In the genomic region with DNA sequence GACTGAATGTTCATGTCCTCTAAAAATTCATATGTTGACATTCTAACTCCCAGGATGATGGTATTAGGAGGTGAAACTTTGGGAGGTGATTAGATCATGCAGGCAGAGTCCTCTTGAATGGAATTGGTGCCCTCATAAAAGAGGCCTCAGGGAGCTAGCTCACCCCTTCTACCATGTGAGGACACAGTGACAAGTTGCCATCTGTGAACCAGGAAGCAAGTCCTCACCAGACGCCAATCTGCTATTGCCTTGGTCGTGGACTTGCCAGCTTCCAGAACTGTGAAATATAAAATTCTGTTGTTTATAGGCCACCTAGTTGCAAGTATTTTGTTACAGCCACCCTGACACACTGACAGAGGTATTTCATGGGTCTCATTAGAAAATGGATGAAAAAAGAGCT, we compare ENCODE assay signal across 36 cellular contexts. TPM values are rescaled to one million over a fixed set of nuclear protein-coding genes. Genes with fewer than 3 reads are reported as not detected.
"Had no signal": no experiment of that assay in that cellular context is flagged by ENCODE, and none has a peak within 500 bp of the region (broad histone marks: within the 10 kb centered on the region; RNA-seq: fewer than 3 reads in every experiment).

No MANE protein-coding gene starts in this region.

- H3K4me3 Mint-ChIP-seq: activated B cell treated with CpG ODN at 0.5 μM for 24 hours; activated CD4-positive, alpha-beta memory T cell treated with anti-CD3 and anti-CD28 coated beads for 36 hours; activated CD4-positive, alpha-beta T cell treated with anti-CD3 and anti-CD28 coated beads, Interleukin-2, amount 10 ng/mL, durations not matched to agents 24 days and 14 days; activated CD8-positive, alpha-beta T cell treated with anti-CD3 and anti-CD28 coated beads for 36 hours; activated naive CD4-positive, alpha-beta T cell treated with anti-CD3 and anti-CD28 coated beads for 36 hours; activated naive CD8-positive, alpha-beta T cell treated with anti-CD3 and anti-CD28 coated beads for 36 hours; activated T-cell treated with anti-CD3 and anti-CD28 coated beads, Interleukin-2, amount 50 U/mL, for 4 hours; activated T-cell treated with anti-CD3 and anti-CD28 coated beads, Interleukin-2, amount 50 U/mL, for 72 hours; activated T-helper 1 cell treated with anti-CD3 and anti-CD28 coated beads, Interleukin-12 subunit alpha, Interleukin-12 subunit beta, Interleukin-2, Interleukin-4 antibody, amounts not matched to agents 30 ng/mL and 10 ng/mL and 1 ng/mL, durations not matched to agents 14 hours and 24 hours and 36 hours; activated T-helper 17 cell treated with anti-CD3 and anti-CD28 coated beads, Interleukin-2, amount 50 U/mL, for 72 hours; brain; central memory CD8-positive, alpha-beta T cell; T-helper 1 cell treated with Interleukin-12 subunit alpha and Interleukin-12 subunit beta and Interleukin-4 antibody, amounts not matched to agents 30 μg/mL and 1 μg/mL, for 36 hours; T-helper 2 cell treated with Interferon-gamma antibody and Interleukin-4, amounts not matched to agents 5 μg/mL and 100 μg/mL, for 36 hours had no signal

- H3K9me3 Mint-ChIP-seq: activated B cell treated with CpG ODN at 0.5 μM for 24 hours; activated CD4-positive, alpha-beta memory T cell treated with anti-CD3 and anti-CD28 coated beads for 36 hours; activated CD4-positive, alpha-beta T cell treated with anti-CD3 and anti-CD28 coated beads, Interleukin-2, amount 10 ng/mL, durations not matched to agents 24 days and 14 days; activated CD8-positive, alpha-beta T cell treated with anti-CD3 and anti-CD28 coated beads for 36 hours; activated naive CD4-positive, alpha-beta T cell treated with anti-CD3 and anti-CD28 coated beads for 36 hours; activated naive CD4-positive, alpha-beta T cell treated with anti-CD3 and anti-CD28 coated beads, Interleukin-2, amount 50 U/mL, for 72 hours; activated naive CD8-positive, alpha-beta T cell treated with anti-CD3 and anti-CD28 coated beads for 36 hours; activated T-cell treated with anti-CD3 and anti-CD28 coated beads, Interleukin-2, amount 50 U/mL, for 4 hours; activated T-cell treated with anti-CD3 and anti-CD28 coated beads, Interleukin-2, amount 50 U/mL, for 72 hours; activated T-helper 1 cell treated with anti-CD3 and anti-CD28 coated beads, Interleukin-12 subunit alpha, Interleukin-12 subunit beta, Interleukin-2, Interleukin-4 antibody, amounts not matched to agents 30 ng/mL and 10 ng/mL and 1 ng/mL, durations not matched to agents 14 hours and 24 hours and 36 hours; activated T-helper 17 cell treated with anti-CD3 and anti-CD28 coated beads, Interleukin-2, amount 50 U/mL, for 72 hours; central memory CD8-positive, alpha-beta T cell; T-helper 1 cell treated with Interleukin-12 subunit alpha and Interleukin-12 subunit beta and Interleukin-4 antibody, amounts not matched to agents 30 μg/mL and 1 μg/mL, for 36 hours; T-helper 2 cell treated with Interferon-gamma antibody and Interleukin-4, amounts not matched to agents 5 μg/mL and 100 μg/mL, for 36 hours had no signal

- H3K4me3 ChIP-seq: adrenal gland, cardiac muscle cell had no signal

- H3K27me3 Mint-ChIP-seq: activated B cell treated with CpG ODN at 0.5 μM for 24 hours; activated CD4-positive, alpha-beta memory T cell treated with anti-CD3 and anti-CD28 coated beads for 36 hours; activated CD4-positive, alpha-beta T cell treated with anti-CD3 and anti-CD28 coated beads, Interleukin-2, amount 10 ng/mL, durations not matched to agents 24 days and 14 days; activated naive CD8-positive, alpha-beta T cell treated with anti-CD3 and anti-CD28 coated beads for 36 hours; brain; central memory CD8-positive, alpha-beta T cell had no signal

- H3K36me3 ChIP-seq: adrenal gland, cardiac muscle cell had no signal

- H3K36me3 Mint-ChIP-seq: activated CD4-positive, alpha-beta memory T cell treated with anti-CD3 and anti-CD28 coated beads for 36 hours; activated naive CD4-positive, alpha-beta T cell treated with anti-CD3 and anti-CD28 coated beads, Interleukin-2, amount 50 U/mL, for 72 hours; activated naive CD8-positive, alpha-beta T cell treated with anti-CD3 and anti-CD28 coated beads for 36 hours; brain had no signal

- DNase-seq: activated B cell treated with CpG ODN at 0.5 μM for 24 hours; activated CD4-positive, alpha-beta memory T cell treated with anti-CD3 and anti-CD28 coated beads for 36 hours; activated CD4-positive, alpha-beta T cell treated with anti-CD3 and anti-CD28 coated beads for 4 hours; activated CD4-positive, alpha-beta T cell treated with anti-CD3 and anti-CD28 coated beads, Interleukin-2, amount 10 ng/mL, durations not matched to agents 24 days and 14 days; activated CD4-positive, alpha-beta T cell treated with anti-CD3 and anti-CD28 coated beads, Interleukin-2, amount 50 U/mL, for 1 hour; activated CD4-positive, alpha-beta T cell treated with anti-CD3 and anti-CD28 coated beads, Interleukin-2, amount 50 U/mL, for 4 hours; activated CD4-positive, CD25-positive, alpha-beta regulatory T cell treated with anti-CD3 and anti-CD28 coated beads, Interleukin-2, amount 50 U/mL, for 72 hours; activated CD8-positive, alpha-beta memory T cell treated with anti-CD3 and anti-CD28 coated beads, Interleukin-2, amount 50 U/mL, for 4 hours; activated CD8-positive, alpha-beta T cell treated with anti-CD3 and anti-CD28 coated beads for 36 hours; activated effector memory CD4-positive, alpha-beta T cell treated with anti-CD3 and anti-CD28 coated beads, Interleukin-2, amount 50 U/mL, for 16 hours; activated gamma-delta T cell treated with Interleukin-2 at 50 U/mL for 16 hours; activated naive CD4-positive, alpha-beta T cell; activated naive CD4-positive, alpha-beta T cell treated with anti-CD3 and anti-CD28 coated beads for 36 hours; activated naive CD4-positive, alpha-beta T cell treated with anti-CD3 and anti-CD28 coated beads, Interleukin-2, amount 50 U/mL, for 16 hours; activated naive CD8-positive, alpha-beta T cell treated with anti-CD3 and anti-CD28 coated beads for 36 hours; activated T-cell treated with anti-CD3 and anti-CD28 coated beads for 4 hours; activated T-cell treated with anti-CD3 and anti-CD28 coated beads, Interleukin-2, amount 50 U/mL, for 1 hour; activated T-cell treated with anti-CD3 and anti-CD28 coated beads, Interleukin-2, amount 50 U/mL, for 4 hours; activated T-cell treated with anti-CD3 and anti-CD28 coated beads, Interleukin-2, amount 50 U/mL, for 72 hours; adrenal gland; amniotic stem cell; aorta; T-helper 1 cell; T-helper 2 cell; T-helper 9 cell had no signal

- H3K27ac Mint-ChIP-seq: activated B cell treated with CpG ODN at 0.5 μM for 24 hours; activated CD4-positive, alpha-beta memory T cell treated with anti-CD3 and anti-CD28 coated beads for 36 hours; activated CD4-positive, alpha-beta T cell treated with anti-CD3 and anti-CD28 coated beads, Interleukin-2, amount 10 ng/mL, durations not matched to agents 24 days and 14 days; activated CD8-positive, alpha-beta T cell treated with anti-CD3 and anti-CD28 coated beads for 36 hours; activated naive CD4-positive, alpha-beta T cell treated with anti-CD3 and anti-CD28 coated beads for 36 hours; activated naive CD4-positive, alpha-beta T cell treated with anti-CD3 and anti-CD28 coated beads, Interleukin-2, amount 50 U/mL, for 72 hours; activated naive CD8-positive, alpha-beta T cell treated with anti-CD3 and anti-CD28 coated beads for 36 hours; activated T-cell treated with anti-CD3 and anti-CD28 coated beads, Interleukin-2, amount 50 U/mL, for 72 hours; activated T-helper 1 cell treated with anti-CD3 and anti-CD28 coated beads, Interleukin-12 subunit alpha, Interleukin-12 subunit beta, Interleukin-2, Interleukin-4 antibody, amounts not matched to agents 30 ng/mL and 10 ng/mL and 1 ng/mL, durations not matched to agents 14 hours and 24 hours and 36 hours; activated T-helper 17 cell treated with anti-CD3 and anti-CD28 coated beads, Interleukin-2, amount 50 U/mL, for 72 hours; brain; T-helper 1 cell treated with Interleukin-12 subunit alpha and Interleukin-12 subunit beta and Interleukin-4 antibody, amounts not matched to agents 30 μg/mL and 1 μg/mL, for 36 hours; T-helper 2 cell treated with Interferon-gamma antibody and Interleukin-4, amounts not matched to agents 5 μg/mL and 100 μg/mL, for 36 hours had no signal

- ATAC-seq: activated CD8-positive, alpha-beta T cell treated with anti-CD3 and anti-CD28 coated beads for 36 hours; activated naive CD4-positive, alpha-beta T cell treated with anti-CD3 and anti-CD28 coated beads, Interleukin-2, amount 50 U/mL, for 72 hours; activated T-cell treated with anti-CD3 and anti-CD28 coated beads, Interleukin-2, amount 50 U/mL, for 4 hours; activated T-cell treated with anti-CD3 and anti-CD28 coated beads, Interleukin-2, amount 50 U/mL, for 72 hours; activated T-helper 17 cell treated with anti-CD3 and anti-CD28 coated beads, Interleukin-2, amount 50 U/mL, for 72 hours had no signal

- FAIRE-seq: bronchial epithelial cell, TTC549 had no signal

- H3K27ac ChIP-seq: adrenal gland, cardiac muscle cell, VCaP had no signal

- H3K27me3 ChIP-seq: cardiac muscle cell had no signal

- H3K9me3 ChIP-seq: adrenal gland had no signal

- H3K4me1 ChIP-seq: adrenal gland had no signal

- H3K4me1 Mint-ChIP-seq: activated B cell treated with CpG ODN at 0.5 μM for 24 hours; activated CD4-positive, alpha-beta T cell treated with anti-CD3 and anti-CD28 coated beads, Interleukin-2, amount 10 ng/mL, durations not matched to agents 24 days and 14 days; activated naive CD8-positive, alpha-beta T cell treated with anti-CD3 and anti-CD28 coated beads for 36 hours; activated T-helper 17 cell treated with anti-CD3 and anti-CD28 coated beads, Interleukin-2, amount 50 U/mL, for 72 hours; brain; central memory CD8-positive, alpha-beta T cell had no signal

RNA-seq across cellular contexts. Expression of a gene that starts 28.5 kb away (rescaled TPM):
- polyA plus RNA-seq: cardiac muscle cell had no signal
